Comparison of ENCODE assay signal across 8 cellular contexts in genomic region chr7:98281757-98282652, GRCh38. TPM values are rescaled to one million over a fixed set of nuclear protein-coding genes. Genes with fewer than 3 reads are reported as not detected.
DNase-seq lines count a peak whose midpoint lies in the region; ATAC-seq and TF ChIP-seq lines count a peak whose summit lies in the region.

No MANE protein-coding gene starts in this region.

- H3K36me3 ChIP-seq in HUES6 (ENCODE audit: control insufficient read depth, insufficient read depth, low read length) (peaks cover 8% of the 10 kb centered on the region; the same call in 1 of the 2 replicates), hepatocyte (replicated peaks; ENCODE audit: insufficient read depth, low read depth) (no peaks in the 10 kb centered on the region), skeletal muscle satellite cell (ENCODE audit: insufficient read depth, low read length) (peaks cover 40% of the 10 kb centered on the region)

- DNase-seq in EH (ENCODE audit: low read depth) = peak; percentile 13
- DNase-seq in activated gamma-delta T cell treated with anti-CD3 and anti-CD28 coated beads, Interleukin-2, amount 50 U/mL, for 16 hours (ENCODE audit: low read depth) = peak; percentile 27
- peak; percentile 64 for DNase-seq in hepatocyte (ENCODE audit: low spot score)
- no peak for DNase-seq in NCI-H1048 (lab: John Stamatoyannopoulos, UW)
- DNase-seq in NCI-H2171 treated with DMSO at 0.1 percent for 48 hours (lab: John Stamatoyannopoulos, UW) = no peak

- peak overlapping the region; percentile 45 for H2AFZ ChIP-seq in hepatocyte

- H3K4me3 ChIP-seq in HUES6 (ENCODE audit: low read depth, low read length) (peak overlapping the region; percentile 83), hepatocyte (peak overlapping the region; percentile 98), skeletal muscle satellite cell (ENCODE audit: low read length) (peak overlapping the region; percentile 87)

- peak overlapping the region; percentile 96 for H3K4me2 ChIP-seq in hepatocyte
- H3K4me2 ChIP-seq in skeletal muscle satellite cell (ENCODE audit: low read length) = peak overlapping the region; percentile 94

- peaks cover 53% of the 10 kb centered on the region for H3K79me2 ChIP-seq in hepatocyte

- TF ChIP-seq CTCF in hepatocyte (IDR thresholded peaks at IDR 0.05; ENCODE audit: poor library complexity) = no peak

- H3K27ac ChIP-seq in HUES6 (ENCODE audit: low read depth, low read length) = peak overlapping the region; percentile 69; the same call in 1 of the 2 replicates
- H3K27ac ChIP-seq in hepatocyte = peak overlapping the region; percentile 95

- peaks cover 43% of the 10 kb centered on the region for H4K20me1 ChIP-seq in hepatocyte (ENCODE audit: insufficient read depth, poor library complexity, severe bottlenecking)

- H3K9ac ChIP-seq in HUES6 (ENCODE audit: low read length) = peak overlapping the region; percentile 76
- H3K9ac ChIP-seq in skeletal muscle satellite cell (ENCODE audit: low read depth, low read length) = peak overlapping the region; percentile 94

- H3K27me3 ChIP-seq in HUES6 (ENCODE audit: control insufficient read depth, insufficient read depth, low read length) (no peaks in the 10 kb centered on the region), hepatocyte (no peaks in the 10 kb centered on the region), skeletal muscle satellite cell (ENCODE audit: control insufficient read depth, insufficient read depth, low read length) (no peaks in the 10 kb centered on the region)

- H3K4me1 ChIP-seq in HUES6 (ENCODE audit: control insufficient read depth, insufficient read depth, low read length) (peaks cover 45% of the 10 kb centered on the region), hepatocyte (ENCODE audit: insufficient read depth) (peaks cover 47% of the 10 kb centered on the region), skeletal muscle satellite cell (ENCODE audit: control insufficient read depth, insufficient read depth, low read length) (peaks cover 42% of the 10 kb centered on the region)

- H3K9me2 ChIP-seq in hepatocyte (replicated peaks; ENCODE audit: insufficient read depth) = no peaks in the 10 kb centered on the region

- whole genome bisulfite sequencing in hepatocyte (ENCODE audit: low lambda C conversion rate, missing lambda C conversion rate) = 6% methylated on average over 29 of the region's 80 CpGs

- peak; percentile 37 for ATAC-seq in GM21381 (IDR thresholded peaks at IDR 0.05; ENCODE audit: unreplicated experiment)

- no peaks in the 10 kb centered on the region for H3K9me3 ChIP-seq in HUES6 (ENCODE audit: control insufficient read depth, insufficient read depth, low read depth, low read length)
- H3K9me3 ChIP-seq in hepatocyte (ENCODE audit: low read depth) = no peaks in the 10 kb centered on the region
- no peaks in the 10 kb centered on the region for H3K9me3 ChIP-seq in skeletal muscle satellite cell (replicated peaks; ENCODE audit: low read length)

RNA-seq across cellular contexts. Expression of gene BRI3, which starts 0.5 kb away (rescaled TPM):
- 71.5 and 84.0 TPM in 2 replicates for total RNA-seq in hepatocyte
- polyA plus RNA-seq in hepatocyte = 101 and 104 TPM in 2 replicates
- total RNA-seq in skeletal muscle satellite cell (2012; rRNA removed) = 93.0 and 95.3 TPM in 2 replicates

RNA-seq across cellular contexts. Expression of gene TECPR1, which starts 30.0 kb away (rescaled TPM):
- total RNA-seq in hepatocyte = 6.0 and 10.7 TPM in 2 replicates
- polyA plus RNA-seq in hepatocyte = 9.8 and 11.3 TPM in 2 replicates
- total RNA-seq in skeletal muscle satellite cell (2012; rRNA removed) = 12.4 and 13.3 TPM in 2 replicates

Comparison
In these comparisons a context has a peak if more than half of its experiments do, and no peak if none do; other contexts are left out.
1. DNase-seq: peak in EH (single experiment), activated gamma-delta T cell treated with anti-CD3 and anti-CD28 coated beads, Interleukin-2, amount 50 U/mL, for 16 hours (single experiment) and hepatocyte (single experiment); none in NCI-H1048 (single experiment) and NCI-H2171 treated with DMSO at 0.1 percent for 48 hours (single experiment).
2. Peak in every context shown above with its lines, with median percentiles within 50 percentile points of each other: H3K4me3 ChIP-seq.